Comparison of ENCODE assay signal across 1 cellular context in the genomic region with DNA sequence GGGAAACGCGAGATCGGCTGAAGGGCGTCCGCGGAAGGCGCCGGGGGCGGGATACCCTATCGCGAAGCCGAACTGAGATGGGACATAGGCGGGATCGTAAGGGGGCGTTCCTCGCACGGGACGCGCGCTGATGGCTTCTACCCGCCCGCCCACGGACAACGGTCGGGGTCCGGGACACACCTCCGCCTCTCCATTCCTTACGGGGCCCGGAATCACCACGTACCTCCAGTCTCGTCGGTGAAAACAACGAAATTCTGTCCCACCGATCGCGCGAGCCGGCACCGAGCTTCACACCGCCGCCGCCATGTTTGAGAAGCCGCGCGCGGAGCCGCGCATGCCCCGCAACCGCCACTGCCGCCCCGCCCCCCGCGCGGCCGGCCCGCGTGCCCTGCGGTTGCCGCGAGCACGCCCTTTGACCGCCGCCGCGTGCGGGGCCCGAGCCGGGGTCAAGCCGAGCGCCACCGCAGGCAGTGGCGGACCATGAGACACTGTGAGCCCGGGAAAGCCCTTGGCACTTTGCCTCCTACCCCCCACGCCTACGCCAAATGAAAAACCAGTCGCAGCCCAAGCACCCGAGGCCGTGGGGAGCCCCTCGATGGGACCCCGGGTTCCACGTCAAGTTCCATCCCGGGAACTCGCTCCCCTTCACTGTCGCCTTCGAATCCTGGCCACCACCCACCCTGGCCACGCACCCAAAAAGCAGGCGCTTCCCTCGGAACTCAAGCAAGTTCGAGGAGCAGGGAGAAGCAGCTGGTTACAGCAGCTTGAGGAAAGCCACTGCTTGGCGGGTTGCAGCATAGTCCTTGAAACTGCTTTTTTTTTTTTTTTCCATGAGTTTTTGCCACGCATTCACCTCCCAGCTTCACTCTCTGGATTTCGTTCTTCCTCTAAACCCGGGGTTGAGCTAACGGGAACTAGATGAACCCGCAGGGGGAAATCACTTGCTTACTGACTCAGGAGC.
TF ChIP-seq lines count a peak whose summit lies in the region.

Gene SCML2 (minus strand): TSS at position 320 of the 961 bp plus-strand sequence. CDS start 20,617 bp downstream, outside the sequence.

TF ChIP-seq in K562, 482 proteins besides CTCF, POLR2A, EP300 and RAD21 (continued from another document and continues in another):
- TF ChIP-seq MNT (conservative IDR thresholded peaks at IDR 0.05): peak in 1 of 2 experiments; percentile 31; a peak in 2 of 4 replicates
- TF ChIP-seq NR3C1 (CRISPR knock-in tag; IDR thresholded peaks at IDR 0.05): no peak
- TF ChIP-seq MYC (IDR thresholded peaks at IDR 0.05; ENCODE audit: low read depth, low read length): peak; percentile 90
- no peak for TF ChIP-seq MYC (CRISPR knock-in tag; IDR thresholded peaks at IDR 0.05; ENCODE audit: borderline replicate concordance, low read depth)
- TF ChIP-seq POLR3A (IDR thresholded peaks at IDR 0.05; ENCODE audit: borderline replicate concordance, extremely low read depth, insufficient read depth, insufficient read length): no peak
- no peak for TF ChIP-seq SLC30A9 (CRISPR knock-in tag; IDR thresholded peaks at IDR 0.05)
- TF ChIP-seq GTF3C2 (IDR thresholded peaks at IDR 0.05; ENCODE audit: borderline replicate concordance, extremely low read depth, insufficient read length): no peak
- no peak for TF ChIP-seq ZNF23 (CRISPR knock-in tag; IDR thresholded peaks at IDR 0.05)
- TF ChIP-seq, protein P1, sequence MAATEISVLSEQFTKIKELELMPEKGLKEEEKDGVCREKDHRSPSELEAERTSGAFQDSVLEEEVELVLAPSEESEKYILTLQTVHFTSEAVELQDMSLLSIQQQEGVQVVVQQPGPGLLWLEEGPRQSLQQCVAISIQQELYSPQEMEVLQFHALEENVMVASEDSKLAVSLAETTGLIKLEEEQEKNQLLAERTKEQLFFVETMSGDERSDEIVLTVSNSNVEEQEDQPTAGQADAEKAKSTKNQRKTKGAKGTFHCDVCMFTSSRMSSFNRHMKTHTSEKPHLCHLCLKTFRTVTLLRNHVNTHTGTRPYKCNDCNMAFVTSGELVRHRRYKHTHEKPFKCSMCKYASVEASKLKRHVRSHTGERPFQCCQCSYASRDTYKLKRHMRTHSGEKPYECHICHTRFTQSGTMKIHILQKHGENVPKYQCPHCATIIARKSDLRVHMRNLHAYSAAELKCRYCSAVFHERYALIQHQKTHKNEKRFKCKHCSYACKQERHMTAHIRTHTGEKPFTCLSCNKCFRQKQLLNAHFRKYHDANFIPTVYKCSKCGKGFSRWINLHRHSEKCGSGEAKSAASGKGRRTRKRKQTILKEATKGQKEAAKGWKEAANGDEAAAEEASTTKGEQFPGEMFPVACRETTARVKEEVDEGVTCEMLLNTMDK (IDR thresholded peaks at IDR 0.05; ENCODE audit: borderline replicate concordance, insufficient read depth, low read depth, low read length, poor library complexity, severe bottlenecking): peak; percentile 19
- TF ChIP-seq THRAP3 (IDR thresholded peaks at IDR 0.05; ENCODE audit: borderline replicate concordance): no peak
- TF ChIP-seq, protein P2, sequence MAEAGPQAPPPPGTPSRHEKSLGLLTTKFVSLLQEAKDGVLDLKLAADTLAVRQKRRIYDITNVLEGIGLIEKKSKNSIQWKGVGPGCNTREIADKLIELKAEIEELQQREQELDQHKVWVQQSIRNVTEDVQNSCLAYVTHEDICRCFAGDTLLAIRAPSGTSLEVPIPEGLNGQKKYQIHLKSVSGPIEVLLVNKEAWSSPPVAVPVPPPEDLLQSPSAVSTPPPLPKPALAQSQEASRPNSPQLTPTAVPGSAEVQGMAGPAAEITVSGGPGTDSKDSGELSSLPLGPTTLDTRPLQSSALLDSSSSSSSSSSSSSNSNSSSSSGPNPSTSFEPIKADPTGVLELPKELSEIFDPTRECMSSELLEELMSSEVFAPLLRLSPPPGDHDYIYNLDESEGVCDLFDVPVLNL (CRISPR knock-in tag; IDR thresholded peaks at IDR 0.05; ENCODE audit: low read depth): no peak
- TF ChIP-seq ZNF507 (tag; conservative IDR thresholded peaks at IDR 0.05): no peak
- TF ChIP-seq SIN3A (IDR thresholded peaks at IDR 0.05; ENCODE audit: borderline replicate concordance in 2 of 2, control insufficient read depth in 1 of 2, low read depth in 2 of 2, low read length in 2 of 2): 0 out of 4 replicates have a peak, but pooled peaks of 1 of the 2 experiments have one; percentile 27
- TF ChIP-seq, protein P3, sequence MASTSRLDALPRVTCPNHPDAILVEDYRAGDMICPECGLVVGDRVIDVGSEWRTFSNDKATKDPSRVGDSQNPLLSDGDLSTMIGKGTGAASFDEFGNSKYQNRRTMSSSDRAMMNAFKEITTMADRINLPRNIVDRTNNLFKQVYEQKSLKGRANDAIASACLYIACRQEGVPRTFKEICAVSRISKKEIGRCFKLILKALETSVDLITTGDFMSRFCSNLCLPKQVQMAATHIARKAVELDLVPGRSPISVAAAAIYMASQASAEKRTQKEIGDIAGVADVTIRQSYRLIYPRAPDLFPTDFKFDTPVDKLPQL (IDR thresholded peaks at IDR 0.05; ENCODE audit: extremely low read depth, insufficient read length): no peak
- TF ChIP-seq, protein P4, sequence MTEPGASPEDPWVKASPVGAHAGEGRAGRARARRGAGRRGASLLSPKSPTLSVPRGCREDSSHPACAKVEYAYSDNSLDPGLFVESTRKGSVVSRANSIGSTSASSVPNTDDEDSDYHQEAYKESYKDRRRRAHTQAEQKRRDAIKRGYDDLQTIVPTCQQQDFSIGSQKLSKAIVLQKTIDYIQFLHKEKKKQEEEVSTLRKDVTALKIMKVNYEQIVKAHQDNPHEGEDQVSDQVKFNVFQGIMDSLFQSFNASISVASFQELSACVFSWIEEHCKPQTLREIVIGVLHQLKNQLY (CRISPR knock-in tag; conservative IDR thresholded peaks at IDR 0.05): no peak
- no peak for TF ChIP-seq ZEB2 (IDR thresholded peaks at IDR 0.05)
- no peak for TF ChIP-seq ZNF134 (CRISPR knock-in tag; conservative IDR thresholded peaks at IDR 0.05)
- no peak for TF ChIP-seq ZNF140 (CRISPR knock-in tag; IDR thresholded peaks at IDR 0.05)
- TF ChIP-seq ASH1L (IDR thresholded peaks at IDR 0.05; ENCODE audit: borderline replicate concordance, low read depth, partially characterized antibody): no peak
- TF ChIP-seq MAFF (IDR thresholded peaks at IDR 0.05; ENCODE audit: low read length): no peak
- no peak for TF ChIP-seq ARID3A (IDR thresholded peaks at IDR 0.05; ENCODE audit: borderline replicate concordance, low read depth, low read length)
- TF ChIP-seq ZNF347 (CRISPR knock-in tag; IDR thresholded peaks at IDR 0.05; ENCODE audit: low read depth): no peak
- TF ChIP-seq BCLAF1 (IDR thresholded peaks at IDR 0.05; ENCODE audit: borderline replicate concordance in 1 of 2, control insufficient read depth in 1 of 2, low read depth in 2 of 2, low read length in 1 of 2): no peak
- TF ChIP-seq ATF2 (CRISPR knock-in tag; IDR thresholded peaks at IDR 0.05): no peak
- no peak for TF ChIP-seq HNRNPL (IDR thresholded peaks at IDR 0.05; ENCODE audit: low read depth, low read length)
- no peak for TF ChIP-seq ZBTB34 (CRISPR knock-in tag; IDR thresholded peaks at IDR 0.05)
- TF ChIP-seq KAT2B (IDR thresholded peaks at IDR 0.05; ENCODE audit: low read depth, low read length): no peak
- no peak for TF ChIP-seq MCM7 (IDR thresholded peaks at IDR 0.05)
- TF ChIP-seq, protein P5, sequence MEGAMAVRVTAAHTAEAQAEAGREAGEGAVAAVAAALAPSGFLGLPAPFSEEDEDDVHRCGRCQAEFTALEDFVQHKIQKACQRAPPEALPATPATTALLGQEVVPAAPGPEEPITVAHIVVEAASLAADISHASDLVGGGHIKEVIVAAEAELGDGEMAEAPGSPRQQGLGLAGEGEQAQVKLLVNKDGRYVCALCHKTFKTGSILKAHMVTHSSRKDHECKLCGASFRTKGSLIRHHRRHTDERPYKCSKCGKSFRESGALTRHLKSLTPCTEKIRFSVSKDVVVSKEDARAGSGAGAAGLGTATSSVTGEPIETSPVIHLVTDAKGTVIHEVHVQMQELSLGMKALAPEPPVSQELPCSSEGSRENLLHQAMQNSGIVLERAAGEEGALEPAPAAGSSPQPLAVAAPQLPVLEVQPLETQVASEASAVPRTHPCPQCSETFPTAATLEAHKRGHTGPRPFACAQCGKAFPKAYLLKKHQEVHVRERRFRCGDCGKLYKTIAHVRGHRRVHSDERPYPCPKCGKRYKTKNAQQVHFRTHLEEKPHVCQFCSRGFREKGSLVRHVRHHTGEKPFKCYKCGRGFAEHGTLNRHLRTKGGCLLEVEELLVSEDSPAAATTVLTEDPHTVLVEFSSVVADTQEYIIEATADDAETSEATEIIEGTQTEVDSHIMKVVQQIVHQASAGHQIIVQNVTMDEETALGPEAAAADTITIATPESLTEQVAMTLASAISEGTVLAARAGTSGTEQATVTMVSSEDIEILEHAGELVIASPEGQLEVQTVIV (CRISPR knock-in tag; IDR thresholded peaks at IDR 0.05; ENCODE audit: borderline replicate concordance): no peak
- TF ChIP-seq PTTG1 (tag; IDR thresholded peaks at IDR 0.05; ENCODE audit: low read depth): no peak
- TF ChIP-seq ELF1 (tag; IDR thresholded peaks at IDR 0.05): no peak
